1 cellular context compared by ENCODE assay signal in genomic region chr19:4712771-4713170, GRCh38.
TF ChIP-seq lines count a peak whose summit lies in the region.

No MANE protein-coding gene starts in this region.

TF ChIP-seq in endothelial cell of umbilical vein, 7 proteins besides CTCF, POLR2A, EP300 and RAD21:
- TF ChIP-seq MYC (IDR thresholded peaks at IDR 0.05; ENCODE audit: low read depth, low read length) (no peak), FOS (IDR thresholded peaks at IDR 0.05; ENCODE audit: borderline replicate concordance, insufficient read depth, low read length) (no peak), EZH2 (IDR thresholded peaks at IDR 0.05; ENCODE audit: borderline replicate concordance, low read depth, low read length, severe bottlenecking) (no peak), GATA2 (IDR thresholded peaks at IDR 0.05; ENCODE audit: insufficient read depth, insufficient read length, low read depth, low read length) (no peak), JUN (IDR thresholded peaks at IDR 0.05; ENCODE audit: borderline replicate concordance, insufficient read depth, insufficient read length, low read depth) (no peak), POLR2AphosphoS5 (IDR thresholded peaks at IDR 0.05; ENCODE audit: insufficient read depth, low read depth, low read length) (no peak), MAX (IDR thresholded peaks at IDR 0.05; ENCODE audit: insufficient read depth, insufficient read length) (no peak)
